In genomic region chr7:129037585-129037984, GRCh38 we compare ENCODE assay signal across 21 cellular contexts.
"Had no signal": no experiment of that assay in that cellular context is flagged by ENCODE, and none has a peak within 500 bp of the region (broad histone marks: within the 10 kb centered on the region; RNA-seq: fewer than 3 reads in every experiment).

No MANE protein-coding gene starts in this region.

- H3K4me1 ChIP-seq: pancreas, right lobe of liver had no signal

- H3K4me3 Mint-ChIP-seq: activated CD4-positive, alpha-beta memory T cell treated with anti-CD3 and anti-CD28 coated beads for 36 hours; activated naive CD4-positive, alpha-beta T cell treated with anti-CD3 and anti-CD28 coated beads, Interleukin-2, amount 10 ng/mL, durations not matched to agents 7 days and 5 days; naive thymus-derived CD4-positive, alpha-beta T cell; stimulated activated naive CD8-positive, alpha-beta T cell treated with anti-CD3 and anti-CD28 coated beads, Interleukin-15, amount 100 ng/mL, for 72 hours had no signal

- ATAC-seq: left ventricle myocardium superior; mucosa of descending colon; naive thymus-derived CD4-positive, alpha-beta T cell; pancreas; right lobe of liver; stimulated activated naive CD8-positive, alpha-beta T cell treated with anti-CD3 and anti-CD28 coated beads, Interleukin-15, amount 100 ng/mL, for 72 hours had no signal

- H3K9me3 Mint-ChIP-seq: activated CD4-positive, alpha-beta memory T cell treated with anti-CD3 and anti-CD28 coated beads for 36 hours; activated naive CD4-positive, alpha-beta T cell treated with anti-CD3 and anti-CD28 coated beads, Interleukin-2, amount 10 ng/mL, durations not matched to agents 7 days and 5 days had no signal

- H3K4me3 ChIP-seq: ascending aorta, esophagus squamous epithelium, mucosa of descending colon, pancreas, right lobe of liver, suprapubic skin, transverse colon, vagina had no signal

- H3K27ac ChIP-seq: ascending aorta, esophagus squamous epithelium, neutrophil, pancreas, right lobe of liver, suprapubic skin, transverse colon, vagina had no signal

- DNase-seq: activated CD4-positive, alpha-beta memory T cell treated with anti-CD3 and anti-CD28 coated beads for 36 hours; activated CD4-positive, alpha-beta T cell treated with anti-CD3 and anti-CD28 coated beads for 4 hours; activated effector memory CD4-positive, alpha-beta T cell treated with Interleukin-2 at 50 U/mL for 16 hours; activated naive CD4-positive, alpha-beta T cell treated with anti-CD3 and anti-CD28 coated beads, Interleukin-2, amount 10 ng/mL, durations not matched to agents 7 days and 5 days; cerebellar nuclear complex; effector CD8-positive, alpha-beta T cell; esophagus squamous epithelium; left ventricle myocardium superior; mucosa of descending colon; naive thymus-derived CD4-positive, alpha-beta T cell; pancreas; right lobe of liver; small intestine; stimulated activated CD4-positive, alpha-beta T cell treated with anti-CD3 and anti-CD28 coated beads, Interleukin-15, amount 100 ng/mL, for 24 hours; stimulated activated CD4-positive, alpha-beta T cell treated with anti-CD3 and anti-CD28 coated beads, Interleukin-2, amount 100 ng/mL, for 48 hours; stimulated activated naive CD8-positive, alpha-beta T cell treated with anti-CD3 and anti-CD28 coated beads, Interleukin-15, amount 100 ng/mL, for 72 hours; transverse colon had no signal

- H3K27ac Mint-ChIP-seq: activated CD4-positive, alpha-beta memory T cell treated with anti-CD3 and anti-CD28 coated beads for 36 hours; activated naive CD4-positive, alpha-beta T cell treated with anti-CD3 and anti-CD28 coated beads, Interleukin-2, amount 10 ng/mL, durations not matched to agents 7 days and 5 days had no signal

- H3K27me3 Mint-ChIP-seq: activated CD4-positive, alpha-beta memory T cell treated with anti-CD3 and anti-CD28 coated beads for 36 hours; activated naive CD4-positive, alpha-beta T cell treated with anti-CD3 and anti-CD28 coated beads, Interleukin-2, amount 10 ng/mL, durations not matched to agents 7 days and 5 days; naive thymus-derived CD4-positive, alpha-beta T cell; stimulated activated naive CD8-positive, alpha-beta T cell treated with anti-CD3 and anti-CD28 coated beads, Interleukin-15, amount 100 ng/mL, for 72 hours had no signal

- H3K9me3 ChIP-seq: ascending aorta, esophagus squamous epithelium, mucosa of descending colon, neutrophil, pancreas, right lobe of liver, suprapubic skin, transverse colon, vagina had no signal

- H3K27me3 ChIP-seq: ascending aorta, esophagus squamous epithelium, neutrophil, pancreas, right lobe of liver, suprapubic skin, transverse colon, vagina had no signal
